ENCODE assay signal across 1 cellular context in the genomic region with DNA sequence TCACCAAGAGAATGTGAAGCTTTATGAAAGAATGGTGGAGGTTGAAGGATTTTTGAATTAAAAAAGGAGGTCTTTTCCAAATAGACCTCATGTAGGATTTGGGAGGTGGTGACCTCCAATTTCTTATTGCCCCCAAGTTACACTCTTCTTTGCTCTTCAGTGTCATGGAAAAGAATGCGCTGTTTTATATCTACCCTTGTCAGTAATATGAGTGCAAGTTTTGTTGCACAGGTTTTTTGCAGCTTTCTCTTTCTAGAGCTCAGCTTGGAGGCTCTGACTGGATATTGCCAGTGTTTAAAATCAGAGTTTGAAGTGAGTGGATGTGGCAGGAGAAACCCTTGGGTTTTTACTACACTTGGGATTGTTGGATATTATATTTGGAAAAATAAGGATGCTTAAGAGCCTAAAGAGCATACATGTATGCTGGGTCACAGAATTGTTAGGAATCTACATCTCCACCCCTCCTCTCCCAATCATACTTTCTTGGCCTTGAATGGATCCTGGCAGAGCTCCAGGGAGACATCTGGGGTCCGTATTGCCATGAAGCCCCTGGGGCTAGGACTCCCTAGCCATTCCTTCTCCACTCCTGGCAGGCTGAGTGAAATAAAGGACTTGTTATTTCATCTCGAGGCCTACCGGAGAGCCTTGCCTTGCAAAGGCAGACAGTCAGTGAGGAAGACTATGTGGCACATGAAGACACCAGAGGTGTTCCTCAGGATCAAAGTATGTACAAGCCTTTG.
TF ChIP-seq lines count a peak whose summit lies in the region.

No MANE protein-coding gene starts in this region.

TF ChIP-seq in HepG2, 621 proteins besides CTCF, POLR2A, EP300 and RAD21 (continued from another document and continues in another):
- no peak for TF ChIP-seq CBX2 (IDR thresholded peaks at IDR 0.05; ENCODE audit: low read depth, low read length)
- TF ChIP-seq CBX2 (CRISPR knock-in tag; IDR thresholded peaks at IDR 0.05; ENCODE audit: low read depth), result no peak
- peak; percentile 83; the same call in 1 of the 2 replicates for TF ChIP-seq CHD4 (IDR thresholded peaks at IDR 0.05; ENCODE audit: borderline replicate concordance, low read length)
- no peak for TF ChIP-seq MAZ (IDR thresholded peaks at IDR 0.05; ENCODE audit: borderline replicate concordance, low read depth, low read length)
- 0 out of 2 replicates have a peak, but pooled peaks have one; percentile 25 for TF ChIP-seq MAZ (CRISPR knock-in tag; IDR thresholded peaks at IDR 0.05; ENCODE audit: low read depth)
- TF ChIP-seq ZNF792 (CRISPR knock-in tag; IDR thresholded peaks at IDR 0.05), result no peak; the same call in 1 of the 2 replicates
- no peak for TF ChIP-seq HMG20B (CRISPR knock-in tag; conservative IDR thresholded peaks at IDR 0.05)
- 0 out of 2 replicates have a peak, but pooled peaks have one; percentile 3 for TF ChIP-seq ZNF629 (CRISPR knock-in tag; conservative IDR thresholded peaks at IDR 0.05)
- no peak for TF ChIP-seq KLF12 (CRISPR knock-in tag; IDR thresholded peaks at IDR 0.05; ENCODE audit: borderline replicate concordance)
- no peak for TF ChIP-seq KDM1A (CRISPR knock-in tag; IDR thresholded peaks at IDR 0.05)
- TF ChIP-seq ZNF687 (CRISPR knock-in tag; IDR thresholded peaks at IDR 0.05), result no peak
- no peak for TF ChIP-seq ZSCAN22 (CRISPR knock-in tag; IDR thresholded peaks at IDR 0.05)
- no peak for TF ChIP-seq ZNF383 (CRISPR knock-in tag; IDR thresholded peaks at IDR 0.05; ENCODE audit: borderline replicate concordance)
- no peak; the same call in 1 of the 2 replicates for TF ChIP-seq SIX1 (CRISPR knock-in tag; IDR thresholded peaks at IDR 0.05; ENCODE audit: borderline replicate concordance)
- TF ChIP-seq, protein P1, sequence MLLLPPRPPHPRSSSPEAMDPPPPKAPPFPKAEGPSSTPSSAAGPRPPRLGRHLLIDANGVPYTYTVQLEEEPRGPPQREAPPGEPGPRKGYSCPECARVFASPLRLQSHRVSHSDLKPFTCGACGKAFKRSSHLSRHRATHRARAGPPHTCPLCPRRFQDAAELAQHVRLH (CRISPR knock-in tag; IDR thresholded peaks at IDR 0.05; ENCODE audit: borderline replicate concordance, low read depth), result peak; percentile 4; the same call in 1 of the 2 replicates
- no peak for TF ChIP-seq MLLT10 (CRISPR knock-in tag; IDR thresholded peaks at IDR 0.05)
- no peak for TF ChIP-seq DMTF1 (CRISPR knock-in tag; IDR thresholded peaks at IDR 0.05)
- TF ChIP-seq, protein P2, sequence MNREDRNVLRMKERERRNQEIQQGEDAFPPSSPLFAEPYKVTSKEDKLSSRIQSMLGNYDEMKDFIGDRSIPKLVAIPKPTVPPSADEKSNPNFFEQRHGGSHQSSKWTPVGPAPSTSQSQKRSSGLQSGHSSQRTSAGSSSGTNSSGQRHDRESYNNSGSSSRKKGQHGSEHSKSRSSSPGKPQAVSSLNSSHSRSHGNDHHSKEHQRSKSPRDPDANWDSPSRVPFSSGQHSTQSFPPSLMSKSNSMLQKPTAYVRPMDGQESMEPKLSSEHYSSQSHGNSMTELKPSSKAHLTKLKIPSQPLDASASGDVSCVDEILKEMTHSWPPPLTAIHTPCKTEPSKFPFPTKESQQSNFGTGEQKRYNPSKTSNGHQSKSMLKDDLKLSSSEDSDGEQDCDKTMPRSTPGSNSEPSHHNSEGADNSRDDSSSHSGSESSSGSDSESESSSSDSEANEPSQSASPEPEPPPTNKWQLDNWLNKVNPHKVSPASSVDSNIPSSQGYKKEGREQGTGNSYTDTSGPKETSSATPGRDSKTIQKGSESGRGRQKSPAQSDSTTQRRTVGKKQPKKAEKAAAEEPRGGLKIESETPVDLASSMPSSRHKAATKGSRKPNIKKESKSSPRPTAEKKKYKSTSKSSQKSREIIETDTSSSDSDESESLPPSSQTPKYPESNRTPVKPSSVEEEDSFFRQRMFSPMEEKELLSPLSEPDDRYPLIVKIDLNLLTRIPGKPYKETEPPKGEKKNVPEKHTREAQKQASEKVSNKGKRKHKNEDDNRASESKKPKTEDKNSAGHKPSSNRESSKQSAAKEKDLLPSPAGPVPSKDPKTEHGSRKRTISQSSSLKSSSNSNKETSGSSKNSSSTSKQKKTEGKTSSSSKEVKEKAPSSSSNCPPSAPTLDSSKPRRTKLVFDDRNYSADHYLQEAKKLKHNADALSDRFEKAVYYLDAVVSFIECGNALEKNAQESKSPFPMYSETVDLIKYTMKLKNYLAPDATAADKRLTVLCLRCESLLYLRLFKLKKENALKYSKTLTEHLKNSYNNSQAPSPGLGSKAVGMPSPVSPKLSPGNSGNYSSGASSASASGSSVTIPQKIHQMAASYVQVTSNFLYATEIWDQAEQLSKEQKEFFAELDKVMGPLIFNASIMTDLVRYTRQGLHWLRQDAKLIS (CRISPR knock-in tag; IDR thresholded peaks at IDR 0.05), result peak; percentile 70; the same call in 1 of the 2 replicates
- TF ChIP-seq JUNB (CRISPR knock-in tag; IDR thresholded peaks at IDR 0.05; ENCODE audit: borderline replicate concordance), result no peak
- TF ChIP-seq ZNF350 (CRISPR knock-in tag; IDR thresholded peaks at IDR 0.05; ENCODE audit: borderline replicate concordance, low read depth), result no peak
- TF ChIP-seq, protein P3, sequence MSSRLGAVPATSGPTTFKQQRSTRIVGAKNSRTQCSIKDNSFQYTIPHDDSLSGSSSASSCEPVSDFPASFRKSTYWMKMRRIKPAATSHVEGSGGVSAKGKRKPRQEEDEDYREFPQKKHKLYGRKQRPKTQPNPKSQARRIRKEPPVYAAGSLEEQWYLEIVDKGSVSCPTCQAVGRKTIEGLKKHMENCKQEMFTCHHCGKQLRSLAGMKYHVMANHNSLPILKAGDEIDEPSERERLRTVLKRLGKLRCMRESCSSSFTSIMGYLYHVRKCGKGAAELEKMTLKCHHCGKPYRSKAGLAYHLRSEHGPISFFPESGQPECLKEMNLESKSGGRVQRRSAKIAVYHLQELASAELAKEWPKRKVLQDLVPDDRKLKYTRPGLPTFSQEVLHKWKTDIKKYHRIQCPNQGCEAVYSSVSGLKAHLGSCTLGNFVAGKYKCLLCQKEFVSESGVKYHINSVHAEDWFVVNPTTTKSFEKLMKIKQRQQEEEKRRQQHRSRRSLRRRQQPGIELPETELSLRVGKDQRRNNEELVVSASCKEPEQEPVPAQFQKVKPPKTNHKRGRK (CRISPR knock-in tag; IDR thresholded peaks at IDR 0.05), result no peak
- TF ChIP-seq ZNF691 (CRISPR knock-in tag; IDR thresholded peaks at IDR 0.05; ENCODE audit: borderline replicate concordance, low read depth), result no peak
- TF ChIP-seq ZBTB44 (CRISPR knock-in tag; IDR thresholded peaks at IDR 0.05), result no peak
- TF ChIP-seq, protein P4, sequence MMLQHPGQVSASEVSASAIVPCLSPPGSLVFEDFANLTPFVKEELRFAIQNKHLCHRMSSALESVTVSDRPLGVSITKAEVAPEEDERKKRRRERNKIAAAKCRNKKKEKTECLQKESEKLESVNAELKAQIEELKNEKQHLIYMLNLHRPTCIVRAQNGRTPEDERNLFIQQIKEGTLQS (CRISPR knock-in tag; IDR thresholded peaks at IDR 0.05), result no peak
- TF ChIP-seq PPARG (CRISPR knock-in tag; conservative IDR thresholded peaks at IDR 0.05), result no peak
- TF ChIP-seq JUN (CRISPR knock-in tag; IDR thresholded peaks at IDR 0.05), result no peak
- no peak for TF ChIP-seq TCF7 (IDR thresholded peaks at IDR 0.05; ENCODE audit: low read depth)
- TF ChIP-seq, protein P5, sequence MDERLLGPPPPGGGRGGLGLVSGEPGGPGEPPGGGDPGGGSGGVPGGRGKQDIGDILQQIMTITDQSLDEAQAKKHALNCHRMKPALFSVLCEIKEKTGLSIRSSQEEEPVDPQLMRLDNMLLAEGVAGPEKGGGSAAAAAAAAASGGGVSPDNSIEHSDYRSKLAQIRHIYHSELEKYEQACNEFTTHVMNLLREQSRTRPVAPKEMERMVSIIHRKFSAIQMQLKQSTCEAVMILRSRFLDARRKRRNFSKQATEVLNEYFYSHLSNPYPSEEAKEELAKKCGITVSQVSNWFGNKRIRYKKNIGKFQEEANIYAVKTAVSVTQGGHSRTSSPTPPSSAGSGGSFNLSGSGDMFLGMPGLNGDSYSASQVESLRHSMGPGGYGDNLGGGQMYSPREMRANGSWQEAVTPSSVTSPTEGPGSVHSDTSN (CRISPR knock-in tag; IDR thresholded peaks at IDR 0.05), result no peak
- TF ChIP-seq, protein P6, sequence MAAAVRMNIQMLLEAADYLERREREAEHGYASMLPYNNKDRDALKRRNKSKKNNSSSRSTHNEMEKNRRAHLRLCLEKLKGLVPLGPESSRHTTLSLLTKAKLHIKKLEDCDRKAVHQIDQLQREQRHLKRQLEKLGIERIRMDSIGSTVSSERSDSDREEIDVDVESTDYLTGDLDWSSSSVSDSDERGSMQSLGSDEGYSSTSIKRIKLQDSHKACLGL (CRISPR knock-in tag; IDR thresholded peaks at IDR 0.05), result no peak
- TF ChIP-seq ZFP36L1 (CRISPR knock-in tag; IDR thresholded peaks at IDR 0.05), result no peak
- no peak for TF ChIP-seq HMG20A (CRISPR knock-in tag; IDR thresholded peaks at IDR 0.05; ENCODE audit: borderline replicate concordance)
- no peak for TF ChIP-seq ZBTB7A (CRISPR knock-in tag; IDR thresholded peaks at IDR 0.05)
- TF ChIP-seq MTA3 (CRISPR knock-in tag; IDR thresholded peaks at IDR 0.05), result no peak
- no peak for TF ChIP-seq ATF6 (CRISPR knock-in tag; conservative IDR thresholded peaks at IDR 0.05)
- TF ChIP-seq ZBTB8A (CRISPR knock-in tag; IDR thresholded peaks at IDR 0.05; ENCODE audit: borderline replicate concordance, low read depth), result no peak
- peak; percentile 95 for TF ChIP-seq SALL1 (CRISPR knock-in tag; IDR thresholded peaks at IDR 0.05)
